Comparison of ENCODE assay signal across 15 cellular contexts in the genomic region with DNA sequence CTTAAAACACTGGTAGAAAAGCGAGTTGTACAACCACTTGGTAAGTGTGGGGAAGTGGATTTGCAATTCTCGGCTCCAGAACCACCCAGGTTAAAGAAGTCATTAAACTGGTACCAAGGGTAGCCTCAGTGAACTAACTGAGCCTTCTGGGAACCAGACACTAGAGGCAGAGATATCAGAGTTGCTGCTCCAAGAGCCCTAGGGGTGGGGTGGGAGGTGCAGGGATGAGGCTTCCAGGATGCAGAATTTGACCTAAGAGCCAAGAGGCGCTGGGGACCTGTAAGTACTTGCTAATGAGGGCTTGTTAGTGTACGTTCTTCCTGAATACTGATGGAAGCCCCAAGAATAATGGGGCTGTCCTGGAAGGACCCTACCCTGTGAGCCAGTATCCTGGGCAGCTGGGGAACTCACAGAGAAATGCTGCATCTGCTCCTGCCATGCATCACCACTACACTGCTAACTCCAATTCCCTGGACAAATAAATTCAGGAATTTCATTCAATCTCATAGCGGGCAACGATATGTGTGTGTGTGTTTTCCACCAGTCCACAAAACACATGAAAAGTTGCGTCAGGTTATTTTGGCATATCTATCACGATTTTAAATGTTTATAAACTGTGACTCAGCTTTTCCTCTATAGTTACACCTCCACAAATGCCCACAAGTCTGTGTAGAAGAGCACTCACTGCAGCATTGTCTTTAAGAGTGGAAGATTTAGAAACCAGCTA. TPM values are rescaled to one million over a fixed set of nuclear protein-coding genes. Genes with fewer than 3 reads are reported as not detected.
A peak's percentile ranks its signal among the peaks of the same experiment; 100 is the strongest.
DNase-seq lines count a peak whose midpoint lies in the region; ATAC-seq, FAIRE-seq and TF ChIP-seq lines count a peak whose summit lies in the region.
"Had no signal": no experiment of that assay in that cellular context is flagged by ENCODE, and none has a peak within 500 bp of the region (broad histone marks: within the 10 kb centered on the region; RNA-seq: fewer than 3 reads in every experiment).

No MANE protein-coding gene starts in this region.

- no peaks in the 10 kb centered on the region for H3K36me3 ChIP-seq in bronchial epithelial cell (ENCODE audit: control insufficient read depth, insufficient read depth, low read length)
- H3K36me3 ChIP-seq in liver (ENCODE audit: control insufficient read depth in 4 of 4, insufficient read depth in 3 of 4, low read depth in 1 of 4, low read length in 3 of 4): no peaks in the 10 kb centered on the region
- H3K36me3 ChIP-seq in lower lobe of right lung: no peaks in the 10 kb centered on the region
- H3K36me3 ChIP-seq: colonic mucosa, gastrocnemius medialis had no signal

- DNase-seq in AG10803 (ENCODE audit: low read depth): peak; percentile 50
- peak; percentile 47 for DNase-seq in M059J (ENCODE audit: low read depth)
- DNase-seq in bronchial epithelial cell (ENCODE audit: low read depth): peak; percentile 53
- no peak for DNase-seq in SK-N-DZ (ENCODE audit: low spot score)
- DNase-seq in lower lobe of right lung: no peak
- DNase-seq in NCI-H1092 (lab: John Stamatoyannopoulos, UW): no peak
- DNase-seq: activated CD4-positive, alpha-beta T cell treated with anti-CD3 and anti-CD28 coated beads for 1 hour; activated gamma-delta T cell; colonic mucosa; gastrocnemius medialis; naive thymus-derived CD8-positive, alpha-beta T cell had no signal

- intact Hi-C loops in lower lobe of right lung (cut with DNase I): no loop called here

- TF ChIP-seq RAD21 in liver (IDR thresholded peaks at IDR 0.05): peak in 1 of 2 donors; percentile 30

- H3K9me3 ChIP-seq in liver (ENCODE audit: control insufficient read depth in 4 of 4, low read length in 3 of 4) (no peaks in the 10 kb centered on the region), lower lobe of right lung (no peaks in the 10 kb centered on the region)
- H3K9me3 ChIP-seq: colonic mucosa, gastrocnemius medialis had no signal

- H3K27me3 ChIP-seq in bronchial epithelial cell (ENCODE audit: control insufficient read depth, insufficient read depth, low read length): no peaks in the 10 kb centered on the region
- H3K27me3 ChIP-seq in liver (ENCODE audit: control insufficient read depth in 4 of 4, insufficient read depth in 4 of 4, low read length in 3 of 4): no peaks in the 10 kb centered on the region
- H3K27me3 ChIP-seq in lower lobe of right lung (ENCODE audit: low read depth): no peaks in the 10 kb centered on the region
- H3K27me3 ChIP-seq: colonic mucosa, gastrocnemius medialis had no signal

- H3K4me1 ChIP-seq in liver (ENCODE audit: control insufficient read depth in 4 of 4, insufficient read depth in 4 of 4, low read length in 3 of 4) (peaks cover 0 to 4% (median 1%) of the 10 kb centered on the region in 4 donors), lower lobe of right lung (peaks cover 22% of the 10 kb centered on the region)
- H3K4me1 ChIP-seq: colonic mucosa had no signal

- H3K4me3 ChIP-seq in AG10803 (ENCODE audit: low read length) (no peak overlapping the region), bronchial epithelial cell (ENCODE audit: low read depth, low read length) (no peak overlapping the region), liver (ENCODE audit: low read depth in 1 of 3, low read length in 3 of 3) (no peak overlapping the region), lower lobe of right lung (no peak overlapping the region)
- H3K4me3 ChIP-seq: colonic mucosa, gastrocnemius medialis had no signal

- no peak overlapping the region for H3K9ac ChIP-seq in liver (ENCODE audit: low read depth in 1 of 2, low read length in 2 of 2)

- FAIRE-seq in bronchial epithelial cell (lab: Jason Lieb, UNC): no peak
- FAIRE-seq: keratinocyte had no signal

- ATAC-seq in HG02884 (IDR thresholded peaks at IDR 0.05; ENCODE audit: unreplicated experiment) (no peak), lower lobe of right lung (no peak)
- ATAC-seq: naive thymus-derived CD8-positive, alpha-beta T cell had no signal

- H3K27ac ChIP-seq in liver (ENCODE audit: low read depth in 1 of 2, low read length in 2 of 2) (no peak overlapping the region), lower lobe of right lung (no peak overlapping the region)
- H3K27ac ChIP-seq: colonic mucosa, gastrocnemius medialis had no signal

- WGBS in liver: 70% methylated on average over 8 of the region's 8 CpGs

- TF ChIP-seq CTCF in AG10803 (conservative IDR thresholded peaks at IDR 0.05; ENCODE audit: low read length) (no peak), bronchial epithelial cell (IDR thresholded peaks at IDR 0.05; ENCODE audit: insufficient read depth, low read length, severe bottlenecking) (no peak), liver (IDR thresholded peaks at IDR 0.05; ENCODE audit: low read depth, low read length, missing input control) (peak; percentile 3), lower lobe of right lung (IDR thresholded peaks at IDR 0.05) (no peak)

TF ChIP-seq in liver, 16 proteins besides CTCF, POLR2A, EP300 and RAD21:
- TF ChIP-seq JUND (IDR thresholded peaks at IDR 0.05) (peak in 1 of 2 donors; percentile 83), HNF4A (conservative IDR thresholded peaks at IDR 0.05) (no peak), GABPA (IDR thresholded peaks at IDR 0.05 in 1 of 2, conservative IDR thresholded peaks at IDR 0.05 in 1 of 2) (no peak)
- TF ChIP-seq, protein P1, sequence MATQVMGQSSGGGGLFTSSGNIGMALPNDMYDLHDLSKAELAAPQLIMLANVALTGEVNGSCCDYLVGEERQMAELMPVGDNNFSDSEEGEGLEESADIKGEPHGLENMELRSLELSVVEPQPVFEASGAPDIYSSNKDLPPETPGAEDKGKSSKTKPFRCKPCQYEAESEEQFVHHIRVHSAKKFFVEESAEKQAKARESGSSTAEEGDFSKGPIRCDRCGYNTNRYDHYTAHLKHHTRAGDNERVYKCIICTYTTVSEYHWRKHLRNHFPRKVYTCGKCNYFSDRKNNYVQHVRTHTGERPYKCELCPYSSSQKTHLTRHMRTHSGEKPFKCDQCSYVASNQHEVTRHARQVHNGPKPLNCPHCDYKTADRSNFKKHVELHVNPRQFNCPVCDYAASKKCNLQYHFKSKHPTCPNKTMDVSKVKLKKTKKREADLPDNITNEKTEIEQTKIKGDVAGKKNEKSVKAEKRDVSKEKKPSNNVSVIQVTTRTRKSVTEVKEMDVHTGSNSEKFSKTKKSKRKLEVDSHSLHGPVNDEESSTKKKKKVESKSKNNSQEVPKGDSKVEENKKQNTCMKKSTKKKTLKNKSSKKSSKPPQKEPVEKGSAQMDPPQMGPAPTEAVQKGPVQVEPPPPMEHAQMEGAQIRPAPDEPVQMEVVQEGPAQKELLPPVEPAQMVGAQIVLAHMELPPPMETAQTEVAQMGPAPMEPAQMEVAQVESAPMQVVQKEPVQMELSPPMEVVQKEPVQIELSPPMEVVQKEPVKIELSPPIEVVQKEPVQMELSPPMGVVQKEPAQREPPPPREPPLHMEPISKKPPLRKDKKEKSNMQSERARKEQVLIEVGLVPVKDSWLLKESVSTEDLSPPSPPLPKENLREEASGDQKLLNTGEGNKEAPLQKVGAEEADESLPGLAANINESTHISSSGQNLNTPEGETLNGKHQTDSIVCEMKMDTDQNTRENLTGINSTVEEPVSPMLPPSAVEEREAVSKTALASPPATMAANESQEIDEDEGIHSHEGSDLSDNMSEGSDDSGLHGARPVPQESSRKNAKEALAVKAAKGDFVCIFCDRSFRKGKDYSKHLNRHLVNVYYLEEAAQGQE (IDR thresholded peaks at IDR 0.05): no peak
- TF ChIP-seq, protein P2, sequence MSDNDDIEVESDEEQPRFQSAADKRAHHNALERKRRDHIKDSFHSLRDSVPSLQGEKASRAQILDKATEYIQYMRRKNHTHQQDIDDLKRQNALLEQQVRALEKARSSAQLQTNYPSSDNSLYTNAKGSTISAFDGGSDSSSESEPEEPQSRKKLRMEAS (IDR thresholded peaks at IDR 0.05): no peak

RNA-seq across cellular contexts. Expression of a gene that starts 23.8 kb away (rescaled TPM):
- 3.6 and 15.5 TPM in 2 replicates for total RNA-seq in M059J (2014; rRNA removed; shearing (Covaris generic))
- 7.9 and 11.0 TPM in 2 replicates for total RNA-seq in bronchial epithelial cell
- total RNA-seq in liver: 10 to 100 TPM; 14.0 to 24.4 TPM
- polyA plus RNA-seq in liver: 10 to 100 TPM; 18.6 to 23.1 TPM
- 11.1 and 19.4 TPM in 2 replicates for polyA plus RNA-seq in SK-N-DZ (2014; cell fraction: cytosol; rRNA removed)
- 21.7 and 26.9 TPM in 2 replicates for polyA plus RNA-seq in SK-N-DZ (2014; cell fraction: nucleus; rRNA removed)
- total RNA-seq in lower lobe of right lung: 42.4 TPM

RNA-seq across cellular contexts. Expression of a gene that starts 38.8 kb away (rescaled TPM):
- total RNA-seq in M059J (2014; rRNA removed; shearing (Covaris generic)): 0.27 TPM in 1 of 2 replicates, not detected in the other
- total RNA-seq in bronchial epithelial cell (not detected in 2 replicates), liver (10 to 100 TPM in 1 of 2 donors, under 1 TPM in 1; 0.25 to 12.1 TPM), lower lobe of right lung (7.3 TPM)
- 1 to 10 TPM; 1.8 to 6.1 TPM for polyA plus RNA-seq in liver
- 0.86 TPM in 1 of 2 replicates, not detected in the other for polyA plus RNA-seq in SK-N-DZ (2014; cell fraction: cytosol; rRNA removed)
- polyA plus RNA-seq in SK-N-DZ (2014; cell fraction: nucleus; rRNA removed): 2.9 and 4.1 TPM in 2 replicates
- polyA plus RNA-seq: IgD-negative memory B cell, keratinocyte had no signal

RNA-seq across cellular contexts. Expression of a gene that starts 43.1 kb away (rescaled TPM):
- 0.02 TPM in 1 of 2 replicates, not detected in the other for total RNA-seq in M059J (2014; rRNA removed; shearing (Covaris generic))
- total RNA-seq in bronchial epithelial cell: 0.26 and 1.8 TPM in 2 replicates
- total RNA-seq in liver: 1,000 to 10,000 TPM in 1 of 2 donors, 100 to 1,000 TPM in 1; 447 to 2,000 TPM
- 1,000 to 10,000 TPM; 2,821 to 3,354 TPM for polyA plus RNA-seq in liver
- polyA plus RNA-seq in SK-N-DZ (2014; cell fraction: cytosol; rRNA removed): not detected in 2 replicates
- 0.35 and 6.0 TPM in 2 replicates for polyA plus RNA-seq in SK-N-DZ (2014; cell fraction: nucleus; rRNA removed)
- 23.7 TPM for total RNA-seq in lower lobe of right lung
- polyA plus RNA-seq: IgD-negative memory B cell had no signal

Comparison
In these comparisons a context has a peak if more than half of its experiments do, and no peak if none do; other contexts are left out.
1. DNase-seq: peak in AG10803 (single experiment), M059J (single experiment) and bronchial epithelial cell (single experiment); none in SK-N-DZ (single experiment), lower lobe of right lung (single experiment) and NCI-H1092 (single experiment).